ENCODE assay signal across 17 cellular contexts in genomic region chr18:79578396-79579260, GRCh38.
A peak's percentile ranks its signal among the peaks of the same experiment; 100 is the strongest.
DNase-seq lines count a peak whose midpoint lies in the region; ATAC-seq and TF ChIP-seq lines count a peak whose summit lies in the region.
"Had no signal": no experiment of that assay in that cellular context is flagged by ENCODE, and none has a peak within 500 bp of the region (broad histone marks: within the 10 kb centered on the region; RNA-seq: fewer than 3 reads in every experiment).

No MANE protein-coding gene starts in this region.

- H3K27me3 ChIP-seq in Panc1 (ENCODE audit: control insufficient read depth, insufficient read depth, low read length) (no peaks in the 10 kb centered on the region), left lung (peaks cover 0 to 19% of the 10 kb centered on the region in 2 donors), thyroid gland (no peaks in the 10 kb centered on the region)
- H3K27me3 ChIP-seq: MG63, SJCRH30 had no signal

- H3K9me3 Mint-ChIP-seq in activated naive CD8-positive, alpha-beta T cell treated with anti-CD3 and anti-CD28 coated beads, Interleukin-2, amount 10 ng/mL, durations not matched to agents 7 days and 5 days, result no peaks in the 10 kb centered on the region
- H3K9me3 Mint-ChIP-seq in activated naive CD8-positive, alpha-beta T cell treated with anti-CD3 and anti-CD28 coated beads, Interleukin-2, amount 50 U/mL, for 24 hours, result peaks cover 1% of the 10 kb centered on the region
- H3K9me3 Mint-ChIP-seq in CD14-positive monocyte, result peaks cover 2 to 13% (median 3%) of the 10 kb centered on the region in 7 donors

- no peaks in the 10 kb centered on the region for H3K27me3 Mint-ChIP-seq in activated naive CD8-positive, alpha-beta T cell treated with anti-CD3 and anti-CD28 coated beads, Interleukin-2, amount 10 ng/mL, durations not matched to agents 7 days and 5 days
- no peaks in the 10 kb centered on the region for H3K27me3 Mint-ChIP-seq in activated naive CD8-positive, alpha-beta T cell treated with anti-CD3 and anti-CD28 coated beads, Interleukin-2, amount 50 U/mL, for 24 hours
- peaks cover 2 to 9% (median 3%) of the 10 kb centered on the region in 3 donors for H3K27me3 Mint-ChIP-seq in CD14-positive monocyte (ENCODE audit: low read depth in 3 of 3)
- H3K27me3 Mint-ChIP-seq: T-helper 17 cell had no signal

- H3K4me1 Mint-ChIP-seq in activated naive CD8-positive, alpha-beta T cell treated with anti-CD3 and anti-CD28 coated beads, Interleukin-2, amount 10 ng/mL, durations not matched to agents 7 days and 5 days, result peaks cover 14% of the 10 kb centered on the region
- peaks cover 2% of the 10 kb centered on the region for H3K4me1 Mint-ChIP-seq in activated naive CD8-positive, alpha-beta T cell treated with anti-CD3 and anti-CD28 coated beads, Interleukin-2, amount 50 U/mL, for 24 hours
- peaks cover 6% of the 10 kb centered on the region for H3K4me1 Mint-ChIP-seq in CD14-positive monocyte
- H3K4me1 Mint-ChIP-seq: T-helper 17 cell, WTC11 had no signal

- WGBS in thyroid gland, 2 donors, result 87 to 92% methylated on average over 25 of the region's 27 CpGs

- in situ Hi-C loops in Panc1 (cut with HindIII; ENCODE audit: low pct_unique_long_range_greater_than_20kb, low sequenced_read_pairs), result no loop called here

- H3K27ac ChIP-seq in Panc1 (ENCODE audit: low read length) (no peak overlapping the region), left lung (no peak overlapping the region), thyroid gland (no peak overlapping the region)
- H3K27ac ChIP-seq: SJCRH30 had no signal

- TF ChIP-seq CTCF in Panc1 (IDR thresholded peaks at IDR 0.05), result no peak
- TF ChIP-seq CTCF in left lung (IDR thresholded peaks at IDR 0.05), result no peak
- no peak for TF ChIP-seq CTCF in thyroid gland (IDR thresholded peaks at IDR 0.05)
- no peak for TF ChIP-seq CTCF in CD14-positive monocyte (IDR thresholded peaks at IDR 0.05)

- H3K4me1 ChIP-seq in Panc1 (ENCODE audit: control insufficient read depth, insufficient read depth, low read length) (no peaks in the 10 kb centered on the region), left lung (peaks cover 4 to 11% of the 10 kb centered on the region in 2 donors), thyroid gland (peaks cover 26 to 33% of the 10 kb centered on the region in 2 donors)

- intact Hi-C loops in Panc1 (cut with micrococcal nuclease; ENCODE audit: unreplicated experiment), result no loop called here
- intact Hi-C loops in left lung (cut with DNase I), result no loop called here
- intact Hi-C loops in thyroid gland (cut with DNase I), result no loop called here
- intact Hi-C loops in CD14-positive monocyte (cut with micrococcal nuclease), result no loop called here

- peak; percentile 22 for DNase-seq in activated naive CD8-positive, alpha-beta T cell treated with anti-CD3 and anti-CD28 coated beads, Interleukin-2, amount 10 ng/mL, durations not matched to agents 7 days and 5 days
- no peak for DNase-seq in activated naive CD8-positive, alpha-beta T cell treated with anti-CD3 and anti-CD28 coated beads, Interleukin-2, amount 50 U/mL, for 24 hours
- DNase-seq in Panc1 (ENCODE audit: low read depth, low spot score) (no peak), left lung (peak; percentile 30 to 78), thyroid gland (peak; percentile 88 to 92), H4 (ENCODE audit: low spot score) (no peak), CD14-positive monocyte (ENCODE audit: low spot score) (no peak), NCI-H1436 (lab: John Stamatoyannopoulos, UW) (no peak)
- DNase-seq: activated CD8-positive, alpha-beta memory T cell treated with anti-CD3 and anti-CD28 coated beads for 24 hours; GOT3; MG63; NCI-H1930; NCI-H524 treated with DMSO at 0.1 percent for 48 hours; OCI-M1; SJCRH30; T-helper 17 cell had no signal

- H3K4me3 ChIP-seq in Panc1 (ENCODE audit: low read depth in 2 of 2, low read length in 2 of 2), result no peak overlapping the region
- no peak overlapping the region for H3K4me3 ChIP-seq in left lung
- H3K4me3 ChIP-seq in thyroid gland (replicated peaks in 1 of 3), result no peak overlapping the region
- H3K4me3 ChIP-seq: MG63, SJCRH30 had no signal

- no peak for ATAC-seq in activated naive CD8-positive, alpha-beta T cell treated with anti-CD3 and anti-CD28 coated beads, Interleukin-2, amount 10 ng/mL, durations not matched to agents 7 days and 5 days (ENCODE audit: low read depth)
- no peak for ATAC-seq in activated naive CD8-positive, alpha-beta T cell treated with anti-CD3 and anti-CD28 coated beads, Interleukin-2, amount 50 U/mL, for 24 hours
- peak; percentile 25 for ATAC-seq in Panc1
- no peak for ATAC-seq in left lung
- ATAC-seq: T-helper 17 cell, WTC11 had no signal

- no peak overlapping the region for H3K27ac Mint-ChIP-seq in activated naive CD8-positive, alpha-beta T cell treated with anti-CD3 and anti-CD28 coated beads, Interleukin-2, amount 10 ng/mL, durations not matched to agents 7 days and 5 days
- H3K27ac Mint-ChIP-seq in activated naive CD8-positive, alpha-beta T cell treated with anti-CD3 and anti-CD28 coated beads, Interleukin-2, amount 50 U/mL, for 24 hours, result no peak overlapping the region
- no peak overlapping the region for H3K27ac Mint-ChIP-seq in CD14-positive monocyte
- H3K27ac Mint-ChIP-seq: T-helper 17 cell, WTC11 had no signal

- H3K36me3 ChIP-seq in Panc1 (ENCODE audit: control insufficient read depth, insufficient read depth, low read length) (no peaks in the 10 kb centered on the region), left lung (no peaks in the 10 kb centered on the region), thyroid gland (no peaks in the 10 kb centered on the region)
- H3K36me3 ChIP-seq: MG63 had no signal

- CTCF ChIA-PET in Panc1 (lab: Charles Lee), result no interaction called here

- no peak for TF ChIP-seq POLR2A in thyroid gland (IDR thresholded peaks at IDR 0.05)

- H3K9me3 ChIP-seq in Panc1 (ENCODE audit: control insufficient read depth, insufficient read depth, low read depth, low read length) (no peaks in the 10 kb centered on the region; the same call in 1 of the 2 replicates), left lung (peaks cover 0 to 7% of the 10 kb centered on the region in 2 donors), thyroid gland (no peaks in the 10 kb centered on the region)
- H3K9me3 ChIP-seq: MG63, SJCRH30 had no signal

- POLR2A ChIA-PET in activated naive CD8-positive, alpha-beta T cell treated with anti-CD3 and anti-CD28 coated beads, Interleukin-2, amount 10 ng/mL, durations not matched to agents 7 days and 5 days (lab: Charles Lee), result no interaction called here
- POLR2A ChIA-PET in Panc1 (lab: Charles Lee), result no interaction called here

- no peaks in the 10 kb centered on the region for H3K36me3 Mint-ChIP-seq in activated naive CD8-positive, alpha-beta T cell treated with anti-CD3 and anti-CD28 coated beads, Interleukin-2, amount 10 ng/mL, durations not matched to agents 7 days and 5 days
- H3K36me3 Mint-ChIP-seq in activated naive CD8-positive, alpha-beta T cell treated with anti-CD3 and anti-CD28 coated beads, Interleukin-2, amount 50 U/mL, for 24 hours (ENCODE audit: low read depth), result no peaks in the 10 kb centered on the region
- no peaks in the 10 kb centered on the region for H3K36me3 Mint-ChIP-seq in CD14-positive monocyte
- H3K36me3 Mint-ChIP-seq: WTC11 had no signal

- no peak overlapping the region for H3K4me3 Mint-ChIP-seq in activated naive CD8-positive, alpha-beta T cell treated with anti-CD3 and anti-CD28 coated beads, Interleukin-2, amount 10 ng/mL, durations not matched to agents 7 days and 5 days
- H3K4me3 Mint-ChIP-seq in activated naive CD8-positive, alpha-beta T cell treated with anti-CD3 and anti-CD28 coated beads, Interleukin-2, amount 50 U/mL, for 24 hours, result no peak overlapping the region
- no peak overlapping the region for H3K4me3 Mint-ChIP-seq in CD14-positive monocyte
- H3K4me3 Mint-ChIP-seq: T-helper 17 cell, WTC11 had no signal

- no TSS peak for BruUV-seq in Panc1 (replicated peaks; lab: Mats Ljungman, UMichigan)

Comparison
In these comparisons a context has a peak if more than half of its experiments do, and no peak if none do; other contexts are left out.
1. DNase-seq: peak in activated naive CD8-positive, alpha-beta T cell treated with anti-CD3 and anti-CD28 coated beads, Interleukin-2, amount 10 ng/mL, durations not matched to agents 7 days and 5 days (single experiment), left lung (2 of 2) and thyroid gland (2 of 2); none in activated naive CD8-positive, alpha-beta T cell treated with anti-CD3 and anti-CD28 coated beads, Interleukin-2, amount 50 U/mL, for 24 hours (single experiment), Panc1 (single experiment), H4 (single experiment), CD14-positive monocyte (single experiment) and NCI-H1436 (single experiment).